In genomic region chr19:19865750-19866598, GRCh38 we compare ENCODE assay signal across 1 cellular context.
TF ChIP-seq lines count a peak whose summit lies in the region.

TSS of gene ZNF253 (plus strand) at chr19:19865882. CDS start at chr19:19865997, 115 bp downstream.

TF ChIP-seq in K562, 482 proteins besides CTCF, POLR2A, EP300 and RAD21 (continued from another document and continues in another):
- TF ChIP-seq, protein P1, sequence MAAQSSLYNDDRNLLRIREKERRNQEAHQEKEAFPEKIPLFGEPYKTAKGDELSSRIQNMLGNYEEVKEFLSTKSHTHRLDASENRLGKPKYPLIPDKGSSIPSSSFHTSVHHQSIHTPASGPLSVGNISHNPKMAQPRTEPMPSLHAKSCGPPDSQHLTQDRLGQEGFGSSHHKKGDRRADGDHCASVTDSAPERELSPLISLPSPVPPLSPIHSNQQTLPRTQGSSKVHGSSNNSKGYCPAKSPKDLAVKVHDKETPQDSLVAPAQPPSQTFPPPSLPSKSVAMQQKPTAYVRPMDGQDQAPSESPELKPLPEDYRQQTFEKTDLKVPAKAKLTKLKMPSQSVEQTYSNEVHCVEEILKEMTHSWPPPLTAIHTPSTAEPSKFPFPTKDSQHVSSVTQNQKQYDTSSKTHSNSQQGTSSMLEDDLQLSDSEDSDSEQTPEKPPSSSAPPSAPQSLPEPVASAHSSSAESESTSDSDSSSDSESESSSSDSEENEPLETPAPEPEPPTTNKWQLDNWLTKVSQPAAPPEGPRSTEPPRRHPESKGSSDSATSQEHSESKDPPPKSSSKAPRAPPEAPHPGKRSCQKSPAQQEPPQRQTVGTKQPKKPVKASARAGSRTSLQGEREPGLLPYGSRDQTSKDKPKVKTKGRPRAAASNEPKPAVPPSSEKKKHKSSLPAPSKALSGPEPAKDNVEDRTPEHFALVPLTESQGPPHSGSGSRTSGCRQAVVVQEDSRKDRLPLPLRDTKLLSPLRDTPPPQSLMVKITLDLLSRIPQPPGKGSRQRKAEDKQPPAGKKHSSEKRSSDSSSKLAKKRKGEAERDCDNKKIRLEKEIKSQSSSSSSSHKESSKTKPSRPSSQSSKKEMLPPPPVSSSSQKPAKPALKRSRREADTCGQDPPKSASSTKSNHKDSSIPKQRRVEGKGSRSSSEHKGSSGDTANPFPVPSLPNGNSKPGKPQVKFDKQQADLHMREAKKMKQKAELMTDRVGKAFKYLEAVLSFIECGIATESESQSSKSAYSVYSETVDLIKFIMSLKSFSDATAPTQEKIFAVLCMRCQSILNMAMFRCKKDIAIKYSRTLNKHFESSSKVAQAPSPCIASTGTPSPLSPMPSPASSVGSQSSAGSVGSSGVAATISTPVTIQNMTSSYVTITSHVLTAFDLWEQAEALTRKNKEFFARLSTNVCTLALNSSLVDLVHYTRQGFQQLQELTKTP (IDR thresholded peaks at IDR 0.05; ENCODE audit: low read depth in 1 of 2, partially characterized antibody in 2 of 2), result peak in 1 of 2 experiments; percentile 25
- TF ChIP-seq SMC3 (conservative IDR thresholded peaks at IDR 0.05; ENCODE audit: insufficient read depth, low read depth, low read length), result 0 out of 2 replicates have a peak, but pooled peaks have one; percentile 11
- 0 out of 2 replicates have a peak, but pooled peaks have one; percentile 21 for TF ChIP-seq ZNF224 (CRISPR knock-in tag; IDR thresholded peaks at IDR 0.05)
- no peak for TF ChIP-seq MAFG (tag; conservative IDR thresholded peaks at IDR 0.05)
- TF ChIP-seq SETDB1 (IDR thresholded peaks at IDR 0.05; ENCODE audit: low read length), result no peak
- no peak for TF ChIP-seq PURB (CRISPR knock-in tag; IDR thresholded peaks at IDR 0.05; ENCODE audit: low read depth)
- no peak for TF ChIP-seq STAT5A (IDR thresholded peaks at IDR 0.05; ENCODE audit: borderline replicate concordance, low read length)
- peak; percentile 93 for TF ChIP-seq RBFOX2 (IDR thresholded peaks at IDR 0.05; ENCODE audit: low read depth, low read length)
- no peak for TF ChIP-seq FOXP1 (CRISPR knock-in tag; IDR thresholded peaks at IDR 0.05)
- TF ChIP-seq HNRNPK (IDR thresholded peaks at IDR 0.05; ENCODE audit: low read depth, low read length, poor library complexity, severe bottlenecking), result no peak
- TF ChIP-seq MBD2 (IDR thresholded peaks at IDR 0.05; ENCODE audit: borderline replicate concordance, low read depth), result peak; percentile 87
- TF ChIP-seq SREBF2 (CRISPR knock-in tag; IDR thresholded peaks at IDR 0.05), result no peak
- no peak for TF ChIP-seq RFX1 (IDR thresholded peaks at IDR 0.05)
- TF ChIP-seq CBX3 (IDR thresholded peaks at IDR 0.05; ENCODE audit: borderline replicate concordance in 1 of 2, low read length in 2 of 2), result peak in 1 of 2 experiments; percentile 30; a peak in 1 of 3 replicates
- no peak for TF ChIP-seq SMAD3 (CRISPR knock-in tag; conservative IDR thresholded peaks at IDR 0.05)
- TF ChIP-seq POLR2B (IDR thresholded peaks at IDR 0.05; ENCODE audit: low read depth, partially characterized antibody), result peak; percentile 93
- TF ChIP-seq, protein P2, sequence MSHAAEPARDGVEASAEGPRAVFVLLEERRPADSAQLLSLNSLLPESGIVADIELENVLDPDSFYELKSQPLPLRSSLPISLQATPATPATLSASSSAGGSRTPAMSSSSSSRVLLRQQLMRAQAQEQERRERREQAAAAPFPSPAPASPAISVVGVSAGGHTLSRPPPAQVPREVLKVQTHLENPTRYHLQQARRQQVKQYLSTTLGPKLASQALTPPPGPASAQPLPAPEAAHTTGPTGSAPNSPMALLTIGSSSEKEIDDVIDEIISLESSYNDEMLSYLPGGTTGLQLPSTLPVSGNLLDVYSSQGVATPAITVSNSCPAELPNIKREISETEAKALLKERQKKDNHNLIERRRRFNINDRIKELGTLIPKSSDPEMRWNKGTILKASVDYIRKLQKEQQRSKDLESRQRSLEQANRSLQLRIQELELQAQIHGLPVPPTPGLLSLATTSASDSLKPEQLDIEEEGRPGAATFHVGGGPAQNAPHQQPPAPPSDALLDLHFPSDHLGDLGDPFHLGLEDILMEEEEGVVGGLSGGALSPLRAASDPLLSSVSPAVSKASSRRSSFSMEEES (CRISPR knock-in tag; IDR thresholded peaks at IDR 0.05), result no peak
- TF ChIP-seq NRF1 (conservative IDR thresholded peaks at IDR 0.05 in 1 of 2, IDR thresholded peaks at IDR 0.05 in 1 of 2), result peak in 1 of 2 experiments; percentile 22; a peak in 2 of 4 replicates
- TF ChIP-seq HDAC1 (IDR thresholded peaks at IDR 0.05), result peak in 1 of 2 experiments; percentile 52; a peak in 1 of 4 replicates
- TF ChIP-seq ELF4 (CRISPR knock-in tag; IDR thresholded peaks at IDR 0.05), result no peak
- TF ChIP-seq TEAD1 (CRISPR knock-in tag; IDR thresholded peaks at IDR 0.05), result no peak
- no peak for TF ChIP-seq KLF16 (IDR thresholded peaks at IDR 0.05)
- TF ChIP-seq FOSL1 (tag; conservative IDR thresholded peaks at IDR 0.05), result no peak; the same call in 1 of the 2 replicates
- TF ChIP-seq RERE (CRISPR knock-in tag; IDR thresholded peaks at IDR 0.05; ENCODE audit: borderline replicate concordance), result no peak
- TF ChIP-seq HNRNPUL1 (IDR thresholded peaks at IDR 0.05; ENCODE audit: low read length), result no peak
- TF ChIP-seq RB1 (IDR thresholded peaks at IDR 0.05; ENCODE audit: low read depth), result peak; percentile 65
- TF ChIP-seq NFIC (IDR thresholded peaks at IDR 0.05), result peak; percentile 24; the same call in 1 of the 2 replicates
- no peak for TF ChIP-seq IRF2 (CRISPR knock-in tag; IDR thresholded peaks at IDR 0.05)
- no peak for TF ChIP-seq SMARCA5 (IDR thresholded peaks at IDR 0.05)
- TF ChIP-seq CHD1 (IDR thresholded peaks at IDR 0.05; ENCODE audit: low read length), result peak; percentile 89
- TF ChIP-seq RBM25 (IDR thresholded peaks at IDR 0.05; ENCODE audit: low read depth, low read length, severe bottlenecking), result peak; percentile 93
- no peak for TF ChIP-seq BCL6 (CRISPR knock-in tag; IDR thresholded peaks at IDR 0.05)
- no peak for TF ChIP-seq SNAPC5 (CRISPR knock-in tag; IDR thresholded peaks at IDR 0.05)
- TF ChIP-seq RNF2 (IDR thresholded peaks at IDR 0.05), result 0 out of 2 replicates have a peak, but pooled peaks have one; percentile 65
- no peak for TF ChIP-seq MAFF (IDR thresholded peaks at IDR 0.05; ENCODE audit: low read length)
- TF ChIP-seq GABPB2 (CRISPR knock-in tag; conservative IDR thresholded peaks at IDR 0.05), result no peak
- TF ChIP-seq CXXC5 (CRISPR knock-in tag; IDR thresholded peaks at IDR 0.05), result peak; percentile 44; the same call in 1 of the 2 replicates
- TF ChIP-seq C11orf30 (IDR thresholded peaks at IDR 0.05; ENCODE audit: low read depth), result no peak
- TF ChIP-seq BACH1 (tag; IDR thresholded peaks at IDR 0.05), result 0 out of 2 replicates have a peak, but pooled peaks have one; percentile 25
- no peak for TF ChIP-seq TCF7 (IDR thresholded peaks at IDR 0.05; ENCODE audit: borderline replicate concordance)
- no peak for TF ChIP-seq MCM5 (IDR thresholded peaks at IDR 0.05; ENCODE audit: low read depth)
- TF ChIP-seq PHB2 (IDR thresholded peaks at IDR 0.05; ENCODE audit: low read depth), result no peak
- TF ChIP-seq CBFA2T3 (IDR thresholded peaks at IDR 0.05), result no peak
- no peak for TF ChIP-seq SMARCE1 (IDR thresholded peaks at IDR 0.05)
- no peak for TF ChIP-seq E4F1 (CRISPR knock-in tag; IDR thresholded peaks at IDR 0.05; ENCODE audit: borderline replicate concordance)
- no peak for TF ChIP-seq PHTF2 (CRISPR knock-in tag; IDR thresholded peaks at IDR 0.05)
- TF ChIP-seq ZNF830 (CRISPR knock-in tag; IDR thresholded peaks at IDR 0.05), result no peak
- no peak for TF ChIP-seq CAMTA2 (CRISPR knock-in tag; conservative IDR thresholded peaks at IDR 0.05)
- TF ChIP-seq ZNF518B (CRISPR knock-in tag; IDR thresholded peaks at IDR 0.05), result no peak
- TF ChIP-seq, protein P3, sequence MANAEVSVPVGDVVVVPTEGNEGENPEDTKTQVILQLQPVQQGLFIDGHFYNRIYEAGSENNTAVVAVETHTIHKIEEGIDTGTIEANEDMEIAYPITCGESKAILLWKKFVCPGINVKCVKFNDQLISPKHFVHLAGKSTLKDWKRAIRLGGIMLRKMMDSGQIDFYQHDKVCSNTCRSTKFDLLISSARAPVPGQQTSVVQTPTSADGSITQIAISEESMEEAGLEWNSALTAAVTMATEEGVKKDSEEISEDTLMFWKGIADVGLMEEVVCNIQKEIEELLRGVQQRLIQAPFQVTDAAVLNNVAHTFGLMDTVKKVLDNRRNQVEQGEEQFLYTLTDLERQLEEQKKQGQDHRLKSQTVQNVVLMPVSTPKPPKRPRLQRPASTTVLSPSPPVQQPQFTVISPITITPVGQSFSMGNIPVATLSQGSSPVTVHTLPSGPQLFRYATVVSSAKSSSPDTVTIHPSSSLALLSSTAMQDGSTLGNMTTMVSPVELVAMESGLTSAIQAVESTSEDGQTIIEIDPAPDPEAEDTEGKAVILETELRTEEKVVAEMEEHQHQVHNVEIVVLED (CRISPR knock-in tag; IDR thresholded peaks at IDR 0.05), result no peak
- peak; percentile 72 for TF ChIP-seq SMAD1 (IDR thresholded peaks at IDR 0.05; ENCODE audit: low read depth, low read length, partially characterized antibody)
- TF ChIP-seq FOXK1 (CRISPR knock-in tag; IDR thresholded peaks at IDR 0.05; ENCODE audit: borderline replicate concordance), result no peak
- TF ChIP-seq ZNF354B (CRISPR knock-in tag; IDR thresholded peaks at IDR 0.05), result no peak
- TF ChIP-seq ZNF75A (CRISPR knock-in tag; IDR thresholded peaks at IDR 0.05), result no peak
- TF ChIP-seq SAP30 (IDR thresholded peaks at IDR 0.05; ENCODE audit: borderline replicate concordance, insufficient read depth, low read depth, low read length, poor library complexity, severe bottlenecking), result peak; percentile 67
